8 cellular contexts compared by ENCODE assay signal in genomic region chr17:17783825-17784598, GRCh38. TPM values are rescaled to one million over a fixed set of nuclear protein-coding genes. Genes with fewer than 3 reads are reported as not detected.
DNase-seq lines count a peak whose midpoint lies in the region; ATAC-seq and TF ChIP-seq lines count a peak whose summit lies in the region.

No MANE protein-coding gene starts in this region.

- no peak for ATAC-seq in GM21360 (IDR thresholded peaks at IDR 0.05; ENCODE audit: unreplicated experiment)

- CTCF ChIA-PET in activated CD4-positive, alpha-beta memory T cell treated with anti-CD3 and anti-CD28 coated beads for 36 hours (lab: Charles Lee), result interaction anchor here (1.1 to 1.4 kb wide), 2 partner anchors 9 to 20 kb away, joined by 3 to 4 read pairs; no protein-coding TSS in a partner anchor

- DNase-seq in MM.1S (no peak), fibroblast of pulmonary artery (ENCODE audit: low read depth) (peak; percentile 49), nephron progenitor cell (peak; percentile 71), GM13977 (ENCODE audit: low spot score) (no peak), EL (no peak)
- DNase-seq in activated CD4-positive, alpha-beta memory T cell treated with anti-CD3 and anti-CD28 coated beads for 36 hours, result peak; percentile 30

- H3K4me1 ChIP-seq in MM.1S (ENCODE audit: low read length), result no peaks in the 10 kb centered on the region

- no peaks in the 10 kb centered on the region for H3K9me3 ChIP-seq in MM.1S (replicated peaks; ENCODE audit: insufficient read depth, low read length)

- H3K4me3 ChIP-seq in GM08714 (ENCODE audit: low read length) (peak overlapping the region; percentile 46; the same call in 1 of the 2 replicates), MM.1S (ENCODE audit: low read length) (peak overlapping the region; percentile 50), fibroblast of pulmonary artery (replicated peaks; ENCODE audit: low read depth, low read length) (peak overlapping the region; percentile 36)

- no peak overlapping the region for H2AFZ ChIP-seq in MM.1S (ENCODE audit: low read length)

- POLR2A ChIA-PET in activated CD4-positive, alpha-beta memory T cell treated with anti-CD3 and anti-CD28 coated beads for 36 hours (lab: Charles Lee), result no interaction called here

- no peaks in the 10 kb centered on the region for H3K9me3 Mint-ChIP-seq in activated CD4-positive, alpha-beta memory T cell treated with anti-CD3 and anti-CD28 coated beads for 36 hours
- H3K9me3 Mint-ChIP-seq in nephron progenitor cell, result no peaks in the 10 kb centered on the region

- no peaks in the 10 kb centered on the region for H3K9me2 ChIP-seq in MM.1S (replicated peaks; ENCODE audit: insufficient read depth, low read length)

- peaks cover 7% of the 10 kb centered on the region for H3K4me1 Mint-ChIP-seq in activated CD4-positive, alpha-beta memory T cell treated with anti-CD3 and anti-CD28 coated beads for 36 hours (ENCODE audit: low read depth)
- peaks cover 77% of the 10 kb centered on the region for H3K4me1 Mint-ChIP-seq in nephron progenitor cell

- no peak overlapping the region for H3K27ac ChIP-seq in MM.1S (ENCODE audit: low read length)

- H3K4me3 Mint-ChIP-seq in activated CD4-positive, alpha-beta memory T cell treated with anti-CD3 and anti-CD28 coated beads for 36 hours, result peak overlapping the region; percentile 55
- H3K4me3 Mint-ChIP-seq in nephron progenitor cell, result peak overlapping the region; percentile 85

- in situ Hi-C loops in GM13977 (cut with MboI; ENCODE audit: low pct_unique_long_range_greater_than_20kb, low sequenced_read_pairs, unreplicated experiment), result no loop called here

- peak overlapping the region; percentile 92 for H3K4me2 ChIP-seq in MM.1S (ENCODE audit: low read depth, low read length)

- H3F3A ChIP-seq in MM.1S (ENCODE audit: insufficient read depth, low read length), result 0 out of 2 replicates have a peak, but pooled peaks cover 5% of the 10 kb centered on the region

- H3K9ac ChIP-seq in MM.1S (ENCODE audit: low read length), result peak overlapping the region; percentile 23; the same call in 1 of the 2 replicates

- TF ChIP-seq CTCF in MM.1S (IDR thresholded peaks at IDR 0.05; ENCODE audit: low read length) (no peak), fibroblast of pulmonary artery (IDR thresholded peaks at IDR 0.05; ENCODE audit: low read length, missing control alignments) (no peak), nephron progenitor cell (IDR thresholded peaks at IDR 0.05) (no peak), GM13977 (IDR thresholded peaks at IDR 0.05; ENCODE audit: extremely low read depth, insufficient read depth, missing control alignments) (no peak)

- H3K27me3 Mint-ChIP-seq in activated CD4-positive, alpha-beta memory T cell treated with anti-CD3 and anti-CD28 coated beads for 36 hours, result no peaks in the 10 kb centered on the region
- no peaks in the 10 kb centered on the region for H3K27me3 Mint-ChIP-seq in nephron progenitor cell (ENCODE audit: low read depth, poor library complexity)

- no peak overlapping the region for H3K27ac Mint-ChIP-seq in activated CD4-positive, alpha-beta memory T cell treated with anti-CD3 and anti-CD28 coated beads for 36 hours
- H3K27ac Mint-ChIP-seq in nephron progenitor cell, result peak overlapping the region; percentile 94

- no peaks in the 10 kb centered on the region for H3K27me3 ChIP-seq in MM.1S (replicated peaks; ENCODE audit: insufficient read depth, low read length)

- intact Hi-C loops in activated CD4-positive, alpha-beta memory T cell treated with anti-CD3 and anti-CD28 coated beads for 36 hours (cut with micrococcal nuclease), result loop anchor here (1.0 to 5.0 kb wide), 4 partner anchors 8 to 102 kb away; partner anchors contain the start of gene RAI1

- no peaks in the 10 kb centered on the region for H3K36me3 ChIP-seq in MM.1S (replicated peaks; ENCODE audit: insufficient read depth, low read length)

- no peaks in the 10 kb centered on the region for H4K20me1 ChIP-seq in MM.1S (ENCODE audit: insufficient read depth, low read length)

- no peaks in the 10 kb centered on the region for H3K36me3 Mint-ChIP-seq in activated CD4-positive, alpha-beta memory T cell treated with anti-CD3 and anti-CD28 coated beads for 36 hours
- H3K36me3 Mint-ChIP-seq in nephron progenitor cell (ENCODE audit: low read depth), result no peaks in the 10 kb centered on the region

- peaks cover 25% of the 10 kb centered on the region for H3K79me2 ChIP-seq in MM.1S (ENCODE audit: low read length)

RNA-seq across cellular contexts. Expression of gene SREBF1, which starts 52.8 kb away (rescaled TPM):
- 100 to 1,000 TPM in 1 of 2 experiments, 10 to 100 TPM in 1; 93.7 to 106 TPM for total RNA-seq in activated CD4-positive, alpha-beta memory T cell treated with anti-CD3 and anti-CD28 coated beads for 36 hours

Comparison
In these comparisons a context has a peak if more than half of its experiments do, and no peak if none do; other contexts are left out.
1. DNase-seq: peak in activated CD4-positive, alpha-beta memory T cell treated with anti-CD3 and anti-CD28 coated beads for 36 hours (single experiment), fibroblast of pulmonary artery (single experiment) and nephron progenitor cell (single experiment); none in MM.1S (single experiment), GM13977 (single experiment) and EL (single experiment).
2. Peak in every context shown above with its lines, with median percentiles within 50 percentile points of each other: H3K4me3 ChIP-seq.